In genomic region chr12:96548384-96548783, GRCh38 we compare ENCODE assay signal across 15 cellular contexts. TPM values are rescaled to one million over a fixed set of nuclear protein-coding genes. Genes with fewer than 3 reads are reported as not detected.
DNase-seq lines count a peak whose midpoint lies in the region; ATAC-seq, FAIRE-seq and TF ChIP-seq lines count a peak whose summit lies in the region.
"Had no signal": no experiment of that assay in that cellular context is flagged by ENCODE, and none has a peak within 500 bp of the region (broad histone marks: within the 10 kb centered on the region; RNA-seq: fewer than 3 reads in every experiment).

No MANE protein-coding gene starts in this region.

- TF ChIP-seq CTCF in NB4 (IDR thresholded peaks at IDR 0.05; ENCODE audit: low read depth, low read length) (no peak), activated B cell treated with CpG ODN at 0.5 μM for 24 hours (IDR thresholded peaks at IDR 0.05) (no peak)

- no peaks in the 10 kb centered on the region for H3K27me3 Mint-ChIP-seq in activated B cell treated with CpG ODN at 0.5 μM for 24 hours
- peaks cover 4% of the 10 kb centered on the region in 2 donors for H3K27me3 Mint-ChIP-seq in stimulated activated naive B cell treated with anti-CD40 and anti-IgM and Interleukin-4, amounts not matched to agents 10 μg/mL and 1 μg/mL and 100 μg/mL, for 72 hours
- peaks cover 20% of the 10 kb centered on the region for H3K27me3 Mint-ChIP-seq in activated naive CD8-positive, alpha-beta T cell treated with anti-CD3 and anti-CD28 coated beads for 36 hours

- peaks cover 28% of the 10 kb centered on the region for H3K4me1 Mint-ChIP-seq in activated B cell treated with CpG ODN at 0.5 μM for 24 hours
- peaks cover 18 to 25% of the 10 kb centered on the region in 2 donors for H3K4me1 Mint-ChIP-seq in stimulated activated naive B cell treated with anti-CD40 and anti-IgM and Interleukin-4, amounts not matched to agents 10 μg/mL and 1 μg/mL and 100 μg/mL, for 72 hours
- H3K4me1 Mint-ChIP-seq in activated naive CD8-positive, alpha-beta T cell treated with anti-CD3 and anti-CD28 coated beads for 36 hours, result no peaks in the 10 kb centered on the region
- H3K4me1 Mint-ChIP-seq: CD4-positive, alpha-beta memory T cell had no signal

- ATAC-seq in activated B cell treated with CpG ODN at 0.5 μM for 24 hours (ENCODE audit: low read depth) (no peak), HG02973 (IDR thresholded peaks at IDR 0.05; ENCODE audit: unreplicated experiment) (no peak)
- ATAC-seq in stimulated activated naive B cell treated with anti-CD40 and anti-IgM and Interleukin-4, amounts not matched to agents 10 μg/mL and 1 μg/mL and 100 μg/mL, for 72 hours (replicated peaks), result peak; percentile 54 to 63

- peaks cover 5% of the 10 kb centered on the region for H3K9me3 Mint-ChIP-seq in activated B cell treated with CpG ODN at 0.5 μM for 24 hours
- peaks cover 1 to 9% of the 10 kb centered on the region in 2 donors for H3K9me3 Mint-ChIP-seq in stimulated activated naive B cell treated with anti-CD40 and anti-IgM and Interleukin-4, amounts not matched to agents 10 μg/mL and 1 μg/mL and 100 μg/mL, for 72 hours
- H3K9me3 Mint-ChIP-seq in activated naive CD8-positive, alpha-beta T cell treated with anti-CD3 and anti-CD28 coated beads for 36 hours, result peaks cover 4% of the 10 kb centered on the region

- intact Hi-C loops in activated B cell treated with CpG ODN at 0.5 μM for 24 hours (cut with micrococcal nuclease), result no loop called here

- TF ChIP-seq POLR2A in GM12891 (IDR thresholded peaks at IDR 0.05; ENCODE audit: low read depth, low read length) (no peak), NB4 (IDR thresholded peaks at IDR 0.05; ENCODE audit: extremely low read depth, insufficient read length) (no peak)

- CTCF ChIA-PET in activated B cell treated with CpG ODN at 0.5 μM for 24 hours (lab: Charles Lee), result interaction anchor here (0.6 to 1.1 kb wide), 2 partner anchors 15 to 29 kb away, joined by 4 to 5 read pairs; no protein-coding TSS in a partner anchor

- H3K4me3 Mint-ChIP-seq in activated B cell treated with CpG ODN at 0.5 μM for 24 hours, result peak overlapping the region; percentile 3
- no peak overlapping the region for H3K4me3 Mint-ChIP-seq in stimulated activated naive B cell treated with anti-CD40 and anti-IgM and Interleukin-4, amounts not matched to agents 10 μg/mL and 1 μg/mL and 100 μg/mL, for 72 hours
- no peak overlapping the region for H3K4me3 Mint-ChIP-seq in activated naive CD8-positive, alpha-beta T cell treated with anti-CD3 and anti-CD28 coated beads for 36 hours
- H3K4me3 Mint-ChIP-seq: CD4-positive, alpha-beta memory T cell had no signal

- no peak overlapping the region for H3K4me3 ChIP-seq in NB4 (ENCODE audit: low read depth, low read length)
- H3K4me3 ChIP-seq: HAP-1 had no signal

- peak overlapping the region; percentile 36 for H3K27ac Mint-ChIP-seq in activated B cell treated with CpG ODN at 0.5 μM for 24 hours
- H3K27ac Mint-ChIP-seq in stimulated activated naive B cell treated with anti-CD40 and anti-IgM and Interleukin-4, amounts not matched to agents 10 μg/mL and 1 μg/mL and 100 μg/mL, for 72 hours, result no peak overlapping the region
- no peak overlapping the region for H3K27ac Mint-ChIP-seq in activated naive CD8-positive, alpha-beta T cell treated with anti-CD3 and anti-CD28 coated beads for 36 hours
- H3K27ac Mint-ChIP-seq: CD4-positive, alpha-beta memory T cell had no signal

- DNase-seq in GM12891 (ENCODE audit: insufficient read length, low spot score) (no peak), NB4 (ENCODE audit: low read depth) (peak; percentile 17), activated B cell treated with CpG ODN at 0.5 μM for 24 hours (no peak), DMS79 treated with DMSO at 0.1 percent for 48 hours (lab: John Stamatoyannopoulos, UW) (no peak)
- no peak for DNase-seq in stimulated activated naive B cell treated with anti-CD40 and anti-IgM and Interleukin-4, amounts not matched to agents 10 μg/mL and 1 μg/mL and 100 μg/mL, for 72 hours
- no peak for DNase-seq in activated naive CD8-positive, alpha-beta T cell treated with anti-CD3 and anti-CD28 coated beads for 36 hours
- DNase-seq: BE2C; CD4-positive, alpha-beta memory T cell; DMS79; EL had no signal

- FAIRE-seq in GM12891 (lab: Jason Lieb, UNC), result peak; percentile 38
- FAIRE-seq: A204.1, G401.6, H1 had no signal

- H3K36me3 Mint-ChIP-seq in activated B cell treated with CpG ODN at 0.5 μM for 24 hours (ENCODE audit: low read depth), result no peaks in the 10 kb centered on the region
- H3K36me3 Mint-ChIP-seq in stimulated activated naive B cell treated with anti-CD40 and anti-IgM and Interleukin-4, amounts not matched to agents 10 μg/mL and 1 μg/mL and 100 μg/mL, for 72 hours, result no peaks in the 10 kb centered on the region
- no peaks in the 10 kb centered on the region for H3K36me3 Mint-ChIP-seq in activated naive CD8-positive, alpha-beta T cell treated with anti-CD3 and anti-CD28 coated beads for 36 hours

- POLR2A ChIA-PET in activated B cell treated with CpG ODN at 0.5 μM for 24 hours (lab: Charles Lee), result interaction anchor here (0.7 kb wide), 1 partner anchor 447 kb away, joined by 3 read pairs; no protein-coding TSS in a partner anchor

TF ChIP-seq in GM12891, 5 proteins besides CTCF, POLR2A, EP300 and RAD21:
- TF ChIP-seq POU2F2 (IDR thresholded peaks at IDR 0.05; ENCODE audit: low read depth, low read length) (no peak), PAX5 (IDR thresholded peaks at IDR 0.05; ENCODE audit: insufficient read depth, low read length, severe bottlenecking) (no peak), SPI1 (IDR thresholded peaks at IDR 0.05; ENCODE audit: low read depth, low read length) (no peak), POLR2AphosphoS5 (IDR thresholded peaks at IDR 0.05; ENCODE audit: low read depth, low read length) (no peak), TAF1 (IDR thresholded peaks at IDR 0.05; ENCODE audit: low read depth, low read length) (no peak)

RNA-seq across cellular contexts. Expression of gene CFAP54, which starts 59.0 kb away (rescaled TPM):
- 0.32 TPM for polyA plus RNA-seq in GM12891 (2012; ENCODE audit: low read depth, missing spikeins)
- 0.44 and 0.64 TPM in 2 replicates for total RNA-seq in activated B cell treated with CpG ODN at 0.5 μM for 24 hours
- under 1 TPM; 0.26 to 0.52 TPM for total RNA-seq in activated naive CD8-positive, alpha-beta T cell treated with anti-CD3 and anti-CD28 coated beads for 36 hours

Comparison
In these comparisons a context has a peak if more than half of its experiments do, and no peak if none do; other contexts are left out.
1. ATAC-seq: peak in stimulated activated naive B cell treated with anti-CD40 and anti-IgM and Interleukin-4, amounts not matched to agents 10 μg/mL and 1 μg/mL and 100 μg/mL, for 72 hours (2 of 2); none in activated B cell treated with CpG ODN at 0.5 μM for 24 hours (single experiment) and HG02973 (single experiment).